8 cellular contexts compared by ENCODE assay signal in genomic region chr5:10701567-10702039, GRCh38. TPM values are rescaled to one million over a fixed set of nuclear protein-coding genes. Genes with fewer than 3 reads are reported as not detected.
DNase-seq lines count a peak whose midpoint lies in the region; ATAC-seq and TF ChIP-seq lines count a peak whose summit lies in the region.

No MANE protein-coding gene starts in this region.

- TF ChIP-seq POLR2A in suprapubic skin (IDR thresholded peaks at IDR 0.05) = no peak

- intact Hi-C loops in natural killer cell (cut with micrococcal nuclease) = no loop called here

- H3K27me3 ChIP-seq in adipocyte (replicated peaks; ENCODE audit: control insufficient read depth, insufficient read depth, low read length) (no peaks in the 10 kb centered on the region), suprapubic skin (no peaks in the 10 kb centered on the region)

- DNase-seq in natural killer cell (no peak), NCI-H345 treated with DMSO at 0.1 percent for 48 hours (lab: John Stamatoyannopoulos, UW; ENCODE audit: unreplicated experiment) (peak; percentile 10), adipocyte (ENCODE audit: low read depth) (peak; percentile 82), hippocampal formation (lab: John Stamatoyannopoulos, UW) (peak; percentile 12 to 27), suprapubic skin (ENCODE audit: low spot score in 2 of 2) (no peak)
- no peak for DNase-seq in natural killer cell treated with Interleukin-12 subunit alpha and Interleukin-12 subunit beta and Interleukin-15 and Interleukin-18, amount 100 ng/mL, for 72 hours (ENCODE audit: low spot score)
- peak; percentile 59 for DNase-seq in stimulated activated CD8-positive, alpha-beta memory T cell treated with anti-CD3 and anti-CD28 coated beads, Interleukin-4, amount 100 ng/mL, for 48 hours
- no peak for DNase-seq in activated effector memory CD4-positive, alpha-beta T cell treated with Interleukin-2 at 50 U/mL for 16 hours

- no peak for TF ChIP-seq EP300 in suprapubic skin (IDR thresholded peaks at IDR 0.05)

- H3K4me3 Mint-ChIP-seq in natural killer cell = no peak overlapping the region
- H3K4me3 Mint-ChIP-seq in natural killer cell treated with Interleukin-12 subunit alpha and Interleukin-12 subunit beta and Interleukin-15 and Interleukin-18, amount 100 ng/mL, for 72 hours = no peak overlapping the region

- ATAC-seq in natural killer cell = peak in 2 of 3 donors; percentile 45 to 65
- ATAC-seq in natural killer cell treated with Interleukin-12 subunit alpha and Interleukin-12 subunit beta and Interleukin-15 and Interleukin-18, amount 100 ng/mL, for 72 hours = no peak

- H3K27ac ChIP-seq in suprapubic skin = no peak overlapping the region

- H3K4me3 ChIP-seq in adipocyte (ENCODE audit: low read length) (no peak overlapping the region), suprapubic skin (no peak overlapping the region)

- H3K36me3 Mint-ChIP-seq in natural killer cell = no peaks in the 10 kb centered on the region
- H3K36me3 Mint-ChIP-seq in natural killer cell treated with Interleukin-12 subunit alpha and Interleukin-12 subunit beta and Interleukin-15 and Interleukin-18, amount 100 ng/mL, for 72 hours = no peaks in the 10 kb centered on the region

- no peaks in the 10 kb centered on the region for H3K36me3 ChIP-seq in adipocyte (ENCODE audit: control insufficient read depth, insufficient read depth, low read length, severe bottlenecking)
- peaks cover 7% of the 10 kb centered on the region for H3K36me3 ChIP-seq in suprapubic skin

- TF ChIP-seq CTCF in natural killer cell (IDR thresholded peaks at IDR 0.05) (peak; percentile 72), suprapubic skin (IDR thresholded peaks at IDR 0.05) (peak in 1 of 2 donors; percentile 72)

- no peaks in the 10 kb centered on the region for H3K9me3 Mint-ChIP-seq in natural killer cell
- no peaks in the 10 kb centered on the region for H3K9me3 Mint-ChIP-seq in natural killer cell treated with Interleukin-12 subunit alpha and Interleukin-12 subunit beta and Interleukin-15 and Interleukin-18, amount 100 ng/mL, for 72 hours

- H3K9ac ChIP-seq in adipocyte (ENCODE audit: low read length) = no peak overlapping the region

- peaks cover 8% of the 10 kb centered on the region for H3K4me1 ChIP-seq in adipocyte (ENCODE audit: control insufficient read depth, insufficient read depth, low read length)
- H3K4me1 ChIP-seq in suprapubic skin = peaks cover 36% of the 10 kb centered on the region

- peaks cover 44 to 46% of the 10 kb centered on the region in 2 donors for H3K4me1 Mint-ChIP-seq in natural killer cell
- peaks cover 25 to 30% of the 10 kb centered on the region in 2 donors for H3K4me1 Mint-ChIP-seq in natural killer cell treated with Interleukin-12 subunit alpha and Interleukin-12 subunit beta and Interleukin-15 and Interleukin-18, amount 100 ng/mL, for 72 hours (ENCODE audit: low read depth in 2 of 2)

- H3K27me3 Mint-ChIP-seq in natural killer cell (ENCODE audit: low read depth in 2 of 2) = no peaks in the 10 kb centered on the region
- no peaks in the 10 kb centered on the region for H3K27me3 Mint-ChIP-seq in natural killer cell treated with Interleukin-12 subunit alpha and Interleukin-12 subunit beta and Interleukin-15 and Interleukin-18, amount 100 ng/mL, for 72 hours

- H3K27ac Mint-ChIP-seq in natural killer cell = no peak overlapping the region
- no peak overlapping the region for H3K27ac Mint-ChIP-seq in natural killer cell treated with Interleukin-12 subunit alpha and Interleukin-12 subunit beta and Interleukin-15 and Interleukin-18, amount 100 ng/mL, for 72 hours

- 52% methylated on average over 6 of the region's 6 CpGs for WGBS in suprapubic skin

- no peaks in the 10 kb centered on the region for H3K9me3 ChIP-seq in adipocyte (ENCODE audit: control insufficient read depth, low read length)
- H3K9me3 ChIP-seq in suprapubic skin = no peaks in the 10 kb centered on the region

RNA-seq across cellular contexts. Expression of gene DAP, which starts 59.4 kb away (rescaled TPM):
- total RNA-seq in natural killer cell = 10 to 100 TPM; 38.4 to 48.9 (median 44.9) TPM
- total RNA-seq in natural killer cell treated with Interleukin-12 subunit alpha and Interleukin-12 subunit beta and Interleukin-15 and Interleukin-18, amount 100 ng/mL, for 72 hours = 10 to 100 TPM; 80.1 to 84.3 TPM
- 10 to 100 TPM; 37.8 to 71.7 (median 56.4) TPM for total RNA-seq in suprapubic skin

Comparison
In these comparisons a context has a peak if more than half of its experiments do, and no peak if none do; other contexts are left out.
1. ATAC-seq: peak in natural killer cell (2 of 3); none in natural killer cell treated with Interleukin-12 subunit alpha and Interleukin-12 subunit beta and Interleukin-15 and Interleukin-18, amount 100 ng/mL, for 72 hours (0 of 2).
2. DNase-seq: peak in NCI-H345 treated with DMSO at 0.1 percent for 48 hours (single experiment), adipocyte (single experiment), hippocampal formation (2 of 2) and stimulated activated CD8-positive, alpha-beta memory T cell treated with anti-CD3 and anti-CD28 coated beads, Interleukin-4, amount 100 ng/mL, for 48 hours (single experiment); none in natural killer cell (single experiment), natural killer cell treated with Interleukin-12 subunit alpha and Interleukin-12 subunit beta and Interleukin-15 and Interleukin-18, amount 100 ng/mL, for 72 hours (single experiment), suprapubic skin (0 of 2) and activated effector memory CD4-positive, alpha-beta T cell treated with Interleukin-2 at 50 U/mL for 16 hours (single experiment).